ENCODE assay signal across 19 cellular contexts in the genomic region with DNA sequence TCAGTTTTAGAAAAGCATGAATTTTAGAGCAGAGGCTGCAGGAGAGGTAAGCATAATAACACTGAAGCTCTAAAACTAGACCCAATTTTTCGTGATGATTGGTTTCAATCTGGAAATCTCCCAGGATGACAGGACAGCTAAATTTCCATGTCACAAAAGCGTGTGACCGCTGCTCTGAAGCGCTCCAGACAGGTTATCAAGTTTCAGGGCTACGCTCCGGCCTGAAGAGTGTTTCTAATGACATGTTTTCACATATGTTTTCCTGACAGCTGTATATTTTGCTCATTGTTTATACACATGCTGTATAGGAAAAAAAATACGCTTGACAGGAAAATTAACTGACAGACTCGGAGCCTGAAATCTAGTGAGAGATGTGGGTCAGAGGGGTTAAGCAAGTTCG.
"Had no signal": no experiment of that assay in that cellular context is flagged by ENCODE, and none has a peak within 500 bp of the region (broad histone marks: within the 10 kb centered on the region; RNA-seq: fewer than 3 reads in every experiment).

No MANE protein-coding gene starts in this region.

- H3K36me3 ChIP-seq: prostate gland, sigmoid colon, spleen, transverse colon, upper lobe of right lung, uterus had no signal

- ATAC-seq: natural killer cell; right cardiac atrium; stimulated activated memory B cell treated with anti-CD40 and anti-IgM and Interleukin-4, amounts not matched to agents 10 μg/mL and 1 μg/mL and 100 μg/mL, for 72 hours; stimulated activated naive CD8-positive, alpha-beta T cell treated with anti-CD3 and anti-CD28 coated beads, Interleukin-15, Interleukin-2, amounts not matched to agents 100 U/mL and 50 U/mL, for 24 hours had no signal

- H3K27ac ChIP-seq: dorsolateral prefrontal cortex, prostate gland, sigmoid colon, skin epidermis, spleen, testis, transverse colon, upper lobe of right lung, uterus had no signal

- H3K9me3 ChIP-seq: prostate gland, sigmoid colon, testis, transverse colon, upper lobe of right lung, uterus had no signal

- DNase-seq: dorsolateral prefrontal cortex; effector CD4-positive, alpha-beta T cell; head of caudate nucleus; natural killer cell; nucleus accumbens; right cardiac atrium; sigmoid colon; spleen; stimulated activated CD4-positive, alpha-beta T cell treated with anti-CD3 and anti-CD28 coated beads, Interleukin-4, amount 100 ng/mL, for 4 hours; stimulated activated naive CD8-positive, alpha-beta T cell treated with anti-CD3 and anti-CD28 coated beads, Interleukin-15, Interleukin-2, amounts not matched to agents 100 U/mL and 50 U/mL, for 24 hours; substantia nigra; testis; transverse colon; uterus had no signal

- H3K4me3 ChIP-seq: dorsolateral prefrontal cortex, lung, prostate gland, sigmoid colon, skin epidermis, spleen, testis, transverse colon, upper lobe of right lung, uterus had no signal

- H3K4me1 ChIP-seq: prostate gland, sigmoid colon, spleen, testis, transverse colon, upper lobe of right lung, uterus had no signal

- H3K27me3 ChIP-seq: dorsolateral prefrontal cortex, sigmoid colon, spleen, testis, transverse colon, upper lobe of right lung, uterus had no signal
